ENCODE assay signal across 8 cellular contexts in genomic region chr6:52994031-52994788, GRCh38. TPM values are rescaled to one million over a fixed set of nuclear protein-coding genes. Genes with fewer than 3 reads are reported as not detected.
DNase-seq lines count a peak whose midpoint lies in the region; ATAC-seq and TF ChIP-seq lines count a peak whose summit lies in the region.

No MANE protein-coding gene starts in this region.

- peaks cover 16% of the 10 kb centered on the region for H3K36me3 Mint-ChIP-seq in CD4-positive, alpha-beta T cell (ENCODE audit: low read depth)

- no peaks in the 10 kb centered on the region for H3K9me2 ChIP-seq in GM23248 (ENCODE audit: insufficient read depth)

- in situ Hi-C loops in GM23248 (cut with MboI), result no loop called here

- ATAC-seq in CD4-positive, alpha-beta T cell (ENCODE audit: poor library complexity), result no peak

- H3K9ac ChIP-seq in GM23248 (peak overlapping the region; percentile 93), NT2/D1 (ENCODE audit: insufficient read length, low read depth) (peak overlapping the region; percentile 90), liver (ENCODE audit: low read depth in 1 of 2, low read length in 2 of 2) (peak overlapping the region; percentile 81 to 91)

- intact Hi-C loops in CD4-positive, alpha-beta T cell (cut with DNase I, micrococcal nuclease), result loop anchor here in 1 of 2 experiments (5.0 to 10.0 kb wide), 7 partner anchors 327 to 798 kb away; partner anchors contain the start of genes GCLC, MCM3 and TRAM2

- TF ChIP-seq CTCF in CD4-positive, alpha-beta T cell (IDR thresholded peaks at IDR 0.05), result no peak
- TF ChIP-seq CTCF in liver (IDR thresholded peaks at IDR 0.05; ENCODE audit: low read depth, low read length, missing input control), result no peak

- peaks cover 25% of the 10 kb centered on the region for H3K27me3 Mint-ChIP-seq in CD4-positive, alpha-beta T cell

- peak overlapping the region; percentile 96 for H2AFZ ChIP-seq in GM23248

- H3K9me3 Mint-ChIP-seq in CD4-positive, alpha-beta T cell, result no peaks in the 10 kb centered on the region

- no peaks in the 10 kb centered on the region for H3K27me3 ChIP-seq in CD4-positive, alpha-beta T cell (ENCODE audit: control insufficient read depth, insufficient read depth, low read length)
- H3K27me3 ChIP-seq in GM23248 (replicated peaks; ENCODE audit: insufficient read depth), result no peaks in the 10 kb centered on the region
- no peaks in the 10 kb centered on the region for H3K27me3 ChIP-seq in NT2/D1 (ENCODE audit: insufficient read depth, insufficient read length)
- H3K27me3 ChIP-seq in liver (ENCODE audit: control insufficient read depth in 4 of 4, insufficient read depth in 4 of 4, low read length in 3 of 4), result no peaks in the 10 kb centered on the region

- POLR2A ChIA-PET in CD4-positive, alpha-beta T cell (lab: Charles Lee), result interaction anchor here (1.1 to 3.1 kb wide), 3 partner anchors 10 to 709 kb away, joined by 3 to 35 read pairs (median 5); no protein-coding TSS in a partner anchor

- H3K27ac ChIP-seq in CD4-positive, alpha-beta T cell (ENCODE audit: low read depth, low read length), result no peak overlapping the region
- H3K27ac ChIP-seq in GM23248 (peak overlapping the region; percentile 96), cingulate gyrus (ENCODE audit: low read depth, low read length) (peak overlapping the region; percentile 93), liver (ENCODE audit: low read depth in 1 of 2, low read length in 2 of 2) (peak overlapping the region; percentile 96 to 97), temporal lobe (ENCODE audit: low read depth, low read length) (peak overlapping the region; percentile 97)

- CTCF ChIA-PET in CD4-positive, alpha-beta T cell (lab: Charles Lee), result interaction anchor here (3.4 kb wide), 1 partner anchor 73 kb away, joined by 24 read pairs; the partner anchor contains the start of gene FBXO9

- no peaks in the 10 kb centered on the region for H3K9me3 ChIP-seq in CD4-positive, alpha-beta T cell (ENCODE audit: control insufficient read depth, low read length)
- H3K9me3 ChIP-seq in GM23248 (ENCODE audit: low read depth), result no peaks in the 10 kb centered on the region
- no peaks in the 10 kb centered on the region for H3K9me3 ChIP-seq in NT2/D1 (ENCODE audit: insufficient read depth, low read length)
- no peaks in the 10 kb centered on the region for H3K9me3 ChIP-seq in liver (ENCODE audit: control insufficient read depth in 4 of 4, low read length in 3 of 4)

- 0 out of 2 replicates have a peak, but pooled peaks cover 12% of the 10 kb centered on the region for H3K79me2 ChIP-seq in GM23248 (ENCODE audit: insufficient read depth)

- no peaks in the 10 kb centered on the region for H4K20me1 ChIP-seq in GM23248 (ENCODE audit: insufficient read depth)

- WGBS in GM23248 (ENCODE audit: low coverage in 1 of 2, low lambda C conversion rate in 2 of 2, missing lambda C conversion rate in 2 of 2), 2 experiments, result 3 to 5% methylated on average over 27 to 28 of the region's 28 CpGs
- 32% methylated on average over 28 of the region's 28 CpGs for WGBS in liver

- no peaks in the 10 kb centered on the region for H3K36me3 ChIP-seq in GM23248 (ENCODE audit: low read depth)
- H3K36me3 ChIP-seq in NT2/D1 (ENCODE audit: insufficient read depth, insufficient read length, low read length), result peaks cover 19% of the 10 kb centered on the region
- no peaks in the 10 kb centered on the region for H3K36me3 ChIP-seq in liver (ENCODE audit: control insufficient read depth in 4 of 4, insufficient read depth in 3 of 4, low read depth in 1 of 4, low read length in 3 of 4)

- peak overlapping the region; percentile 91 for H3K4me3 Mint-ChIP-seq in CD4-positive, alpha-beta T cell

- peaks cover 28% of the 10 kb centered on the region for H3F3A ChIP-seq in GM23248 (ENCODE audit: insufficient read depth)

- H3K4me3 ChIP-seq in GM23248 (peak overlapping the region; percentile 93), NT2/D1 (ENCODE audit: insufficient read length, low read depth) (peak overlapping the region; percentile 70), liver (ENCODE audit: low read depth in 1 of 3, low read length in 3 of 3) (peak overlapping the region; percentile 75 to 80 (median 80))

- DNase-seq in CD4-positive, alpha-beta T cell, result no peak
- DNase-seq in GM23248, result peak; percentile 60
- no peak for DNase-seq in NT2/D1 (ENCODE audit: low read depth, low spot score)
- no peak for DNase-seq in stimulated activated CD4-positive, alpha-beta T cell treated with anti-CD3 and anti-CD28 coated beads, Interleukin-2, amount 100 ng/mL, for 48 hours
- DNase-seq in KG1 (lab: John Stamatoyannopoulos, UW), result no peak

- no peak for TF ChIP-seq RAD21 in liver (IDR thresholded peaks at IDR 0.05)

- peak overlapping the region; percentile 100 for H3K27ac Mint-ChIP-seq in CD4-positive, alpha-beta T cell

- H3K4me1 ChIP-seq in GM23248 (ENCODE audit: insufficient read depth) (peaks cover 33% of the 10 kb centered on the region), NT2/D1 (ENCODE audit: insufficient read depth, insufficient read length) (no peaks in the 10 kb centered on the region), liver (ENCODE audit: control insufficient read depth in 4 of 4, insufficient read depth in 4 of 4, low read length in 3 of 4) (peaks cover 0 to 18% (median 9%) of the 10 kb centered on the region in 4 donors)

- peaks cover 24% of the 10 kb centered on the region for H3K4me1 Mint-ChIP-seq in CD4-positive, alpha-beta T cell (ENCODE audit: low read depth)

- H3K4me2 ChIP-seq in GM23248 (ENCODE audit: unreplicated experiment), result peak overlapping the region; percentile 97

TF ChIP-seq in liver, 16 proteins besides CTCF, POLR2A, EP300 and RAD21:
- peak; percentile 77 for TF ChIP-seq YY1 (IDR thresholded peaks at IDR 0.05)
- no peak for TF ChIP-seq JUND (IDR thresholded peaks at IDR 0.05)
TF ChIP-seq in liver: peak in this region for 1.

RNA-seq across cellular contexts. Expression of gene GSTA4, which starts 0.9 kb away (rescaled TPM):
- under 1 TPM in 1 of 2 experiments, not detected in 1; 0.25 TPM for total RNA-seq in CD4-positive, alpha-beta T cell
- 26.5 and 28.6 TPM in 2 replicates for total RNA-seq in GM23248 (2014; rRNA removed; shearing (Covaris generic))
- polyA plus RNA-seq in GM23248 (2016; fragmentation: Nextera tagmentation; extraction: Ambion mirVana) (33.7 and 37.9 TPM in 2 replicates), liver (10 to 100 TPM in 1 of 2 donors, 1 to 10 TPM in 1; 7.9 to 19.7 TPM)
- total RNA-seq in liver (10 to 100 TPM; 14.0 to 22.7 TPM), temporal lobe (93.4 TPM)

Comparison
In these comparisons a context has a peak if more than half of its experiments do, and no peak if none do; other contexts are left out.
1. RNA of gene GSTA4, which starts 0.9 kb away (total RNA-seq): 93.4 TPM in temporal lobe (single experiment), 26.5 to 28.6 TPM in GM23248 and 14.0 to 22.7 TPM in liver; 0.25 TPM in CD4-positive, alpha-beta T cell; every median in the first group is over 10 times any median in the second.
2. Peak in every context shown above with its lines, with median percentiles within 50 percentile points of each other: H3K4me3 ChIP-seq and H3K9ac ChIP-seq.